1 cellular context compared by ENCODE assay signal in the genomic region with DNA sequence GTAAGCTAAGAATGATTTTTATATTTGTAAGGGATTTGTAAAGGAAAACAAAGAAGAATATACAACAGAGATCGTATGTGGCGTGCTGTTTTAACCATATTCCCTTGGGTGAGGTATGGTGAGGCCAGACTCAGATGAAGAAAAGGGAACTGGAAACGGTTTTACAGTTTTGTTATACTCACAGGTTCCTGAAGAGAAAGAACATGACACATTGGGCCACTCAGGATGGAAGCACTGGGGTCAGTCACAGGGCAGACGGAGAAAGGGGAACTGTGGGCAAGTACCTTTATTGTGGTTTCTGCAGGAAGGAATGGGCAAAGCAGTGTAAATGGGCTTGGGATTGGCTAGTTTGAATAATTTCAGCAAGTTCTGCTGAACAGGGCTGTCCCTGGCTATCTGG.
TF ChIP-seq lines count a peak whose summit lies in the region.

No MANE protein-coding gene starts in this region.

TF ChIP-seq in GM12878, 131 proteins besides CTCF, POLR2A, EP300 and RAD21 (continued from another document):
- no peak for TF ChIP-seq WRNIP1 (IDR thresholded peaks at IDR 0.05; ENCODE audit: borderline replicate concordance, low read depth, low read length)
- TF ChIP-seq, protein P1, sequence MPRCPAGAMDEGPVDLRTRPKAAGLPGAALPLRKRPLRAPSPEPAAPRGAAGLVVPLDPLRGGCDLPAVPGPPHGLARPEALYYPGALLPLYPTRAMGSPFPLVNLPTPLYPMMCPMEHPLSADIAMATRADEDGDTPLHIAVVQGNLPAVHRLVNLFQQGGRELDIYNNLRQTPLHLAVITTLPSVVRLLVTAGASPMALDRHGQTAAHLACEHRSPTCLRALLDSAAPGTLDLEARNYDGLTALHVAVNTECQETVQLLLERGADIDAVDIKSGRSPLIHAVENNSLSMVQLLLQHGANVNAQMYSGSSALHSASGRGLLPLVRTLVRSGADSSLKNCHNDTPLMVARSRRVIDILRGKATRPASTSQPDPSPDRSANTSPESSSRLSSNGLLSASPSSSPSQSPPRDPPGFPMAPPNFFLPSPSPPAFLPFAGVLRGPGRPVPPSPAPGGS (IDR thresholded peaks at IDR 0.05; ENCODE audit: borderline replicate concordance, insufficient read depth, low read depth, low read length, poor library complexity, severe bottlenecking): no peak
- TF ChIP-seq MTA2 (IDR thresholded peaks at IDR 0.05; ENCODE audit: low read depth): peak; percentile 68
- no peak for TF ChIP-seq USF2 (IDR thresholded peaks at IDR 0.05; ENCODE audit: borderline replicate concordance, low read depth, low read length)
- TF ChIP-seq ZNF592 (IDR thresholded peaks at IDR 0.05): no peak
- TF ChIP-seq TBL1XR1 (IDR thresholded peaks at IDR 0.05; ENCODE audit: low read depth, low read length): peak; percentile 40; the same call in 1 of the 2 replicates
- TF ChIP-seq SREBF2 (IDR thresholded peaks at IDR 0.05; ENCODE audit: low read length): no peak
- TF ChIP-seq NKRF (conservative IDR thresholded peaks at IDR 0.05): no peak
- TF ChIP-seq SPI1 (IDR thresholded peaks at IDR 0.05; ENCODE audit: borderline replicate concordance, insufficient read depth, low read depth, low read length): peak; percentile 92
- 0 out of 2 replicates have a peak, but pooled peaks have one; percentile 38 for TF ChIP-seq GATAD2B (conservative IDR thresholded peaks at IDR 0.05; ENCODE audit: low read depth)
- no peak for TF ChIP-seq SRF (IDR thresholded peaks at IDR 0.05; ENCODE audit: low read depth in 2 of 2, low read length in 2 of 2)
- 0 out of 2 replicates have a peak, but pooled peaks have one; percentile 48 for TF ChIP-seq RELB (IDR thresholded peaks at IDR 0.05; ENCODE audit: low read depth)
